Comparison of ENCODE assay signal across 32 cellular contexts in genomic region chr21:33214056-33214455, GRCh38. TPM values are rescaled to one million over a fixed set of nuclear protein-coding genes. Genes with fewer than 3 reads are reported as not detected.
DNase-seq lines count a peak whose midpoint lies in the region; ATAC-seq and TF ChIP-seq lines count a peak whose summit lies in the region.
"Had no signal": no experiment of that assay in that cellular context is flagged by ENCODE, and none has a peak within 500 bp of the region (broad histone marks: within the 10 kb centered on the region; RNA-seq: fewer than 3 reads in every experiment).

No MANE protein-coding gene starts in this region.

- intact Hi-C loops in naive thymus-derived CD4-positive, alpha-beta T cell (cut with micrococcal nuclease) = no loop called here
- intact Hi-C loops in psoas muscle (cut with DNase I) = no loop called here

- peaks cover 51% of the 10 kb centered on the region for H3K4me1 Mint-ChIP-seq in activated CD8-positive, alpha-beta memory T cell treated with anti-CD3 and anti-CD28 coated beads, Interleukin-2, amount 10 ng/mL, durations not matched to agents 7 days and 5 days
- H3K4me1 Mint-ChIP-seq in IgD-negative memory B cell = peaks cover 46 to 50% (median 48%) of the 10 kb centered on the region in 3 donors
- H3K4me1 Mint-ChIP-seq in activated naive CD8-positive, alpha-beta T cell (ENCODE audit: low read depth) = peaks cover 84% of the 10 kb centered on the region
- peaks cover 58 to 93% (median 89%) of the 10 kb centered on the region in 7 donors for H3K4me1 Mint-ChIP-seq in naive thymus-derived CD4-positive, alpha-beta T cell

- H3K36me3 Mint-ChIP-seq in activated CD8-positive, alpha-beta memory T cell treated with anti-CD3 and anti-CD28 coated beads, Interleukin-2, amount 10 ng/mL, durations not matched to agents 7 days and 5 days = peaks cover 11% of the 10 kb centered on the region
- peaks cover 3% of the 10 kb centered on the region for H3K36me3 Mint-ChIP-seq in IgD-negative memory B cell
- H3K36me3 Mint-ChIP-seq in activated naive CD8-positive, alpha-beta T cell = peaks cover 5% of the 10 kb centered on the region
- H3K36me3 Mint-ChIP-seq in naive thymus-derived CD4-positive, alpha-beta T cell = peaks cover 3 to 38% (median 8%) of the 10 kb centered on the region in 5 donors

- H3K9me3 ChIP-seq in naive thymus-derived CD4-positive, alpha-beta T cell (ENCODE audit: control insufficient read depth in 2 of 3, low read length in 3 of 3) = no peaks in the 10 kb centered on the region
- no peaks in the 10 kb centered on the region for H3K9me3 ChIP-seq in psoas muscle
- H3K9me3 ChIP-seq: ascending aorta, BE2C, upper lobe of left lung had no signal

- no peak for TF ChIP-seq CTCF in psoas muscle (IDR thresholded peaks at IDR 0.05)

- DNase-seq in activated CD8-positive, alpha-beta memory T cell treated with anti-CD3 and anti-CD28 coated beads, Interleukin-2, amount 10 ng/mL, durations not matched to agents 7 days and 5 days = peak; percentile 12
- no peak for DNase-seq in activated CD8-positive, alpha-beta memory T cell treated with anti-CD3 and anti-CD28 coated beads, Interleukin-2, amount 50 U/mL, for 48 hours
- DNase-seq in naive thymus-derived CD4-positive, alpha-beta T cell = no peak
- no peak for DNase-seq in psoas muscle
- DNase-seq in DMS79 (lab: John Stamatoyannopoulos, UW) = no peak
- no peak for DNase-seq in NCI-H510A treated with DMSO at 0.1 percent for 48 hours (lab: John Stamatoyannopoulos, UW)
- DNase-seq: activated naive CD4-positive, alpha-beta T cell treated with Interleukin-2 at 50 U/mL for 16 hours; activated T-cell treated with anti-CD3 and anti-CD28 coated beads, Interleukin-2, amount 50 U/mL, for 48 hours; BE2C; EL; foreskin melanocyte; GM23248; left colon; mammary epithelial cell; NCI-H1694 treated with DMSO at 0.1 percent for 48 hours; NCI-H2171; NCI-H510A; SHP77; stimulated activated CD4-positive, alpha-beta T cell treated with anti-CD3 and anti-CD28 coated beads, Interleukin-4, amount 100 ng/mL, for 24 hours; substantia nigra; upper lobe of left lung had no signal

- 89 to 100% (median 96%) methylated on average over 1 of the region's 1 CpG for WGBS in psoas muscle, 3 donors

- H3K9me3 Mint-ChIP-seq in activated CD8-positive, alpha-beta memory T cell treated with anti-CD3 and anti-CD28 coated beads, Interleukin-2, amount 10 ng/mL, durations not matched to agents 7 days and 5 days (ENCODE audit: low read depth) = no peaks in the 10 kb centered on the region
- H3K9me3 Mint-ChIP-seq in IgD-negative memory B cell = peaks cover 0 to 2% (median 1%) of the 10 kb centered on the region in 3 donors
- H3K9me3 Mint-ChIP-seq in activated naive CD8-positive, alpha-beta T cell (ENCODE audit: low read depth) = no peaks in the 10 kb centered on the region
- peaks cover 0 to 15% (median 4%) of the 10 kb centered on the region in 11 donors for H3K9me3 Mint-ChIP-seq in naive thymus-derived CD4-positive, alpha-beta T cell

- peaks cover 41 to 84% of the 10 kb centered on the region in 2 donors for H3K4me1 ChIP-seq in naive thymus-derived CD4-positive, alpha-beta T cell (ENCODE audit: control insufficient read depth in 2 of 2, insufficient read depth in 2 of 2, low read length in 2 of 2)
- H3K4me1 ChIP-seq in psoas muscle = no peaks in the 10 kb centered on the region
- H3K4me1 ChIP-seq: A549, ascending aorta, BE2C had no signal

- POLR2A ChIA-PET in naive thymus-derived CD4-positive, alpha-beta T cell (lab: Charles Lee) = interaction anchor here (1.6 to 1.7 kb wide), 2 partner anchors 9 to 171 kb away, joined by 3 to 10 read pairs; no protein-coding TSS in a partner anchor

- no peak overlapping the region for H3K4me3 ChIP-seq in naive thymus-derived CD4-positive, alpha-beta T cell (ENCODE audit: low read length)
- H3K4me3 ChIP-seq in psoas muscle = no peak overlapping the region
- H3K4me3 ChIP-seq: A549, ascending aorta, cardiac muscle cell, coronary artery, GM23248, upper lobe of left lung had no signal

- no peak overlapping the region for H3K4me3 Mint-ChIP-seq in activated CD8-positive, alpha-beta memory T cell treated with anti-CD3 and anti-CD28 coated beads, Interleukin-2, amount 10 ng/mL, durations not matched to agents 7 days and 5 days
- H3K4me3 Mint-ChIP-seq in IgD-negative memory B cell = peak overlapping the region in 2 of 4 donors; percentile 26 to 87
- H3K4me3 Mint-ChIP-seq in activated naive CD8-positive, alpha-beta T cell = peak overlapping the region; percentile 22
- H3K4me3 Mint-ChIP-seq in naive thymus-derived CD4-positive, alpha-beta T cell = peak overlapping the region; percentile 23 to 87 (median 50)
- H3K4me3 Mint-ChIP-seq: endodermal cell; stimulated activated effector memory CD8-positive, alpha-beta T cell treated with anti-CD3 and anti-CD28 coated beads, Interleukin-12 subunit alpha, Interleukin-12 subunit beta, amount 100 ng/mL, for 72 hours had no signal

- no peaks in the 10 kb centered on the region for H3K36me3 ChIP-seq in naive thymus-derived CD4-positive, alpha-beta T cell (ENCODE audit: control insufficient read depth in 2 of 3, insufficient read depth in 3 of 3, low read length in 3 of 3)
- H3K36me3 ChIP-seq in psoas muscle (ENCODE audit: insufficient read depth in 1 of 2, low read depth in 1 of 2) = no peaks in the 10 kb centered on the region
- H3K36me3 ChIP-seq: ascending aorta, BE2C, cardiac muscle cell, upper lobe of left lung had no signal

- peaks cover 5% of the 10 kb centered on the region for H3K27me3 Mint-ChIP-seq in activated CD8-positive, alpha-beta memory T cell treated with anti-CD3 and anti-CD28 coated beads, Interleukin-2, amount 10 ng/mL, durations not matched to agents 7 days and 5 days
- peaks cover 1% of the 10 kb centered on the region for H3K27me3 Mint-ChIP-seq in IgD-negative memory B cell
- no peaks in the 10 kb centered on the region for H3K27me3 Mint-ChIP-seq in activated naive CD8-positive, alpha-beta T cell
- no peaks in the 10 kb centered on the region for H3K27me3 Mint-ChIP-seq in naive thymus-derived CD4-positive, alpha-beta T cell

- CTCF ChIA-PET in activated CD8-positive, alpha-beta memory T cell treated with anti-CD3 and anti-CD28 coated beads, Interleukin-2, amount 10 ng/mL, durations not matched to agents 7 days and 5 days (lab: Charles Lee) = interaction anchor here (0.9 kb wide), 1 partner anchor 9 kb away, joined by 3 read pairs; no protein-coding TSS in a partner anchor
- CTCF ChIA-PET in naive thymus-derived CD4-positive, alpha-beta T cell (lab: Charles Lee) = interaction anchor here (1.1 kb wide), 1 partner anchor 17 kb away, joined by 3 read pairs; no protein-coding TSS in a partner anchor

- no peaks in the 10 kb centered on the region for H3K27me3 ChIP-seq in naive thymus-derived CD4-positive, alpha-beta T cell (ENCODE audit: control insufficient read depth in 2 of 2, insufficient read depth in 2 of 2, low read length in 2 of 2)
- no peaks in the 10 kb centered on the region for H3K27me3 ChIP-seq in psoas muscle (ENCODE audit: insufficient read depth in 3 of 3, low read length in 2 of 3)
- H3K27me3 ChIP-seq: ascending aorta, BE2C, cardiac muscle cell, upper lobe of left lung had no signal

- H3K27ac ChIP-seq in naive thymus-derived CD4-positive, alpha-beta T cell (ENCODE audit: low read depth, low read length) = peak overlapping the region; percentile 59
- H3K27ac ChIP-seq in psoas muscle = no peak overlapping the region
- H3K27ac ChIP-seq: A549, ascending aorta, cardiac muscle cell, GM23248 had no signal

- no peak for ATAC-seq in activated CD8-positive, alpha-beta memory T cell treated with anti-CD3 and anti-CD28 coated beads, Interleukin-2, amount 10 ng/mL, durations not matched to agents 7 days and 5 days
- ATAC-seq in naive thymus-derived CD4-positive, alpha-beta T cell = no peak
- no peak for ATAC-seq in psoas muscle
- ATAC-seq: A549; esophagus mucosa; left colon; Panc1; sciatic nerve; stimulated activated effector memory CD8-positive, alpha-beta T cell treated with anti-CD3 and anti-CD28 coated beads, Interleukin-12 subunit alpha, Interleukin-12 subunit beta, amount 100 ng/mL, for 72 hours had no signal

- H3K27ac Mint-ChIP-seq in activated CD8-positive, alpha-beta memory T cell treated with anti-CD3 and anti-CD28 coated beads, Interleukin-2, amount 10 ng/mL, durations not matched to agents 7 days and 5 days = peak overlapping the region; percentile 48
- peak overlapping the region in 2 of 3 donors; percentile 29 to 76 for H3K27ac Mint-ChIP-seq in IgD-negative memory B cell
- H3K27ac Mint-ChIP-seq in activated naive CD8-positive, alpha-beta T cell = peak overlapping the region; percentile 92
- peak overlapping the region; percentile 19 to 94 (median 88) for H3K27ac Mint-ChIP-seq in naive thymus-derived CD4-positive, alpha-beta T cell
- H3K27ac Mint-ChIP-seq: endodermal cell; stimulated activated effector memory CD8-positive, alpha-beta T cell treated with anti-CD3 and anti-CD28 coated beads, Interleukin-12 subunit alpha, Interleukin-12 subunit beta, amount 100 ng/mL, for 72 hours had no signal

RNA-seq across cellular contexts. Expression of gene IFNAR2, which starts 15.7 kb away (rescaled TPM):
- total RNA-seq in activated CD8-positive, alpha-beta memory T cell treated with anti-CD3 and anti-CD28 coated beads, Interleukin-2, amount 10 ng/mL, durations not matched to agents 7 days and 5 days = 10 to 100 TPM; 45.8 to 54.9 TPM
- polyA plus RNA-seq in IgD-negative memory B cell (57.2 TPM), psoas muscle (1 to 10 TPM; 3.5 to 4.2 (median 3.8) TPM)
- total RNA-seq in naive thymus-derived CD4-positive, alpha-beta T cell = 10 to 100 TPM; 44.9 to 85.8 (median 60.8) TPM
- polyA plus RNA-seq in naive thymus-derived CD4-positive, alpha-beta T cell = 10 to 100 TPM; 77.3 to 90.2 TPM
- total RNA-seq in psoas muscle = 10 to 100 TPM in 1 of 4 donors, 1 to 10 TPM in 3; 3.3 to 10.0 (median 6.2) TPM

RNA-seq across cellular contexts. Expression of gene IL10RB, which starts 52.1 kb away (rescaled TPM):
- 10 to 100 TPM; 30.9 to 34.9 TPM for total RNA-seq in activated CD8-positive, alpha-beta memory T cell treated with anti-CD3 and anti-CD28 coated beads, Interleukin-2, amount 10 ng/mL, durations not matched to agents 7 days and 5 days
- polyA plus RNA-seq in IgD-negative memory B cell (56.6 TPM), psoas muscle (1 to 10 TPM; 5.6 to 9.3 (median 8.5) TPM)
- total RNA-seq in naive thymus-derived CD4-positive, alpha-beta T cell = 10 to 100 TPM; 17.6 to 35.0 (median 27.2) TPM
- polyA plus RNA-seq in naive thymus-derived CD4-positive, alpha-beta T cell = 10 to 100 TPM; 47.2 to 51.4 TPM
- 1 to 10 TPM; 4.4 to 8.1 (median 6.6) TPM for total RNA-seq in psoas muscle

Comparison
In these comparisons a context has a peak if more than half of its experiments do, and no peak if none do; other contexts are left out.
1. RNA of gene IFNAR2, which starts 15.7 kb away (total RNA-seq): 44.9 to 85.8 TPM in naive thymus-derived CD4-positive, alpha-beta T cell and 45.8 to 54.9 TPM in activated CD8-positive, alpha-beta memory T cell treated with anti-CD3 and anti-CD28 coated beads, Interleukin-2, amount 10 ng/mL, durations not matched to agents 7 days and 5 days; 3.3 to 10.0 TPM in psoas muscle; every median in the first group is over 4 times any median in the second.
2. Peak in every context shown above with its lines, with median percentiles within 50 percentile points of each other: H3K27ac Mint-ChIP-seq.